In the genomic region with DNA sequence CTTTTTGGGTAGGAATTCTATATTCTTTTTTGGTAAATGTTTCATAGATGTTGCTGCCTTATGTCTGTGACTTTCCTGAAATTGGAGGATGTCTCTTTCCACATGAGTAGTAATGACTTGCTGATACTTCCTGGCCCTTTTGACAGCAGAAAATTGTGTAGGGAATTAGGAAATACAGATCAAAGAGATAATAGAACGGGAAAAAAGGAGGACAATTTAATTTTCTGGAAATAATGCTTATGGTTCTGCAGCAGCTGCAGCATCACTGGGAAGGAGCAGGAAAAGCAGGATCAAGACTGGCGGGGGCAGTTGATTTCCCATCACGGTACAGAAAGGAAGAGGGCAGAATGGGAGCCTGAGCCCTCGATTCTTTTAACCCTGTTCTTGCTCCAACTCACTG, we compare ENCODE assay signal across 2 cellular contexts.
TF ChIP-seq lines count a peak whose summit lies in the region.

No MANE protein-coding gene starts in this region.

TF ChIP-seq in GM23338, 12 proteins besides CTCF, POLR2A, EP300 and RAD21 (continued from another document):
- TF ChIP-seq, protein P1, sequence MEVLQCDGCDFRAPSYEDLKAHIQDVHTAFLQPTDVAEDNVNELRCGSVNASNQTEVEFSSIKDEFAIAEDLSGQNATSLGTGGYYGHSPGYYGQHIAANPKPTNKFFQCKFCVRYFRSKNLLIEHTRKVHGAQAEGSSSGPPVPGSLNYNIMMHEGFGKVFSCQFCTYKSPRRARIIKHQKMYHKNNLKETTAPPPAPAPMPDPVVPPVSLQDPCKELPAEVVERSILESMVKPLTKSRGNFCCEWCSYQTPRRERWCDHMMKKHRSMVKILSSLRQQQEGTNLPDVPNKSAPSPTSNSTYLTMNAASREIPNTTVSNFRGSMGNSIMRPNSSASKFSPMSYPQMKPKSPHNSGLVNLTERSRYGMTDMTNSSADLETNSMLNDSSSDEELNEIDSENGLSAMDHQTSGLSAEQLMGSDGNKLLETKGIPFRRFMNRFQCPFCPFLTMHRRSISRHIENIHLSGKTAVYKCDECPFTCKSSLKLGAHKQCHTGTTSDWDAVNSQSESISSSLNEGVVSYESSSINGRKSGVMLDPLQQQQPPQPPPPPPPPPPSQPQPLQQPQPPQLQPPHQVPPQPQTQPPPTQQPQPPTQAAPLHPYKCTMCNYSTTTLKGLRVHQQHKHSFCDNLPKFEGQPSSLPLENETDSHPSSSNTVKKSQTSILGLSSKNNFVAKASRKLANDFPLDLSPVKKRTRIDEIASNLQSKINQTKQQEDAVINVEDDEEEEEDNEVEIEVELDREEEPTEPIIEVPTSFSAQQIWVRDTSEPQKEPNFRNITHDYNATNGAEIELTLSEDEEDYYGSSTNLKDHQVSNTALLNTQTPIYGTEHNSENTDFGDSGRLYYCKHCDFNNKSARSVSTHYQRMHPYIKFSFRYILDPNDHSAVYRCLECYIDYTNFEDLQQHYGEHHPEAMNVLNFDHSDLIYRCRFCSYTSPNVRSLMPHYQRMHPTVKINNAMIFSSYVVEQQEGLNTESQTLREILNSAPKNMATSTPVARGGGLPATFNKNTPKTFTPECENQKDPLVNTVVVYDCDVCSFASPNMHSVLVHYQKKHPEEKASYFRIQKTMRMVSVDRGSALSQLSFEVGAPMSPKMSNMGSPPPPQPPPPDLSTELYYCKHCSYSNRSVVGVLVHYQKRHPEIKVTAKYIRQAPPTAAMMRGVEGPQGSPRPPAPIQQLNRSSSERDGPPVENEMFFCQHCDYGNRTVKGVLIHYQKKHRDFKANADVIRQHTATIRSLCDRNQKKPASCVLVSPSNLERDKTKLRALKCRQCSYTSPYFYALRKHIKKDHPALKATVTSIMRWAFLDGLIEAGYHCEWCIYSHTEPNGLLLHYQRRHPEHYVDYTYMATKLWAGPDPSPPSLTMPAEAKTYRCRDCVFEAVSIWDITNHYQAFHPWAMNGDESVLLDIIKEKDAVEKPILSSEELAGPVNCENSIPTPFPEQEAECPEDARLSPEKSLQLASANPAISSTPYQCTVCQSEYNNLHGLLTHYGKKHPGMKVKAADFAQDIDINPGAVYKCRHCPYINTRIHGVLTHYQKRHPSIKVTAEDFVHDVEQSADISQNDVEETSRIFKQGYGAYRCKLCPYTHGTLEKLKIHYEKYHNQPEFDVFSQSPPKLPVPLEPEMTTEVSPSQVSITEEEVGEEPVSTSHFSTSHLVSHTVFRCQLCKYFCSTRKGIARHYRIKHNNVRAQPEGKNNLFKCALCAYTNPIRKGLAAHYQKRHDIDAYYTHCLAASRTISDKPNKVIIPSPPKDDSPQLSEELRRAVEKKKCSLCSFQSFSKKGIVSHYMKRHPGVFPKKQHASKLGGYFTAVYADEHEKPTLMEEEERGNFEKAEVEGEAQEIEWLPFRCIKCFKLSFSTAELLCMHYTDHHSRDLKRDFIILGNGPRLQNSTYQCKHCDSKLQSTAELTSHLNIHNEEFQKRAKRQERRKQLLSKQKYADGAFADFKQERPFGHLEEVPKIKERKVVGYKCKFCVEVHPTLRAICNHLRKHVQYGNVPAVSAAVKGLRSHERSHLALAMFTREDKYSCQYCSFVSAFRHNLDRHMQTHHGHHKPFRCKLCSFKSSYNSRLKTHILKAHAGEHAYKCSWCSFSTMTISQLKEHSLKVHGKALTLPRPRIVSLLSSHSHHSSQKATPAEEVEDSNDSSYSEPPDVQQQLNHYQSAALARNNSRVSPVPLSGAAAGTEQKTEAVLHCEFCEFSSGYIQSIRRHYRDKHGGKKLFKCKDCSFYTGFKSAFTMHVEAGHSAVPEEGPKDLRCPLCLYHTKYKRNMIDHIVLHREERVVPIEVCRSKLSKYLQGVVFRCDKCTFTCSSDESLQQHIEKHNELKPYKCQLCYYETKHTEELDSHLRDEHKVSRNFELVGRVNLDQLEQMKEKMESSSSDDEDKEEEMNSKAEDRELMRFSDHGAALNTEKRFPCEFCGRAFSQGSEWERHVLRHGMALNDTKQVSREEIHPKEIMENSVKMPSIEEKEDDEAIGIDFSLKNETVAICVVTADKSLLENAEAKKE (CRISPR knock-in tag; IDR thresholded peaks at IDR 0.05): no peak
- TF ChIP-seq JUNB (IDR thresholded peaks at IDR 0.05; ENCODE audit: unreplicated experiment): no peak
- TF ChIP-seq, protein P2, sequence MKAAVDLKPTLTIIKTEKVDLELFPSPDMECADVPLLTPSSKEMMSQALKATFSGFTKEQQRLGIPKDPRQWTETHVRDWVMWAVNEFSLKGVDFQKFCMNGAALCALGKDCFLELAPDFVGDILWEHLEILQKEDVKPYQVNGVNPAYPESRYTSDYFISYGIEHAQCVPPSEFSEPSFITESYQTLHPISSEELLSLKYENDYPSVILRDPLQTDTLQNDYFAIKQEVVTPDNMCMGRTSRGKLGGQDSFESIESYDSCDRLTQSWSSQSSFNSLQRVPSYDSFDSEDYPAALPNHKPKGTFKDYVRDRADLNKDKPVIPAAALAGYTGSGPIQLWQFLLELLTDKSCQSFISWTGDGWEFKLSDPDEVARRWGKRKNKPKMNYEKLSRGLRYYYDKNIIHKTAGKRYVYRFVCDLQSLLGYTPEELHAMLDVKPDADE (IDR thresholded peaks at IDR 0.05): no peak
- TF ChIP-seq POLR2AphosphoS5 (IDR thresholded peaks at IDR 0.05; ENCODE audit: low read depth): no peak
- TF ChIP-seq ZNF331 (CRISPR knock-in tag; IDR thresholded peaks at IDR 0.05; ENCODE audit: low read depth): no peak
- no peak for TF ChIP-seq ZNF114 (CRISPR knock-in tag; IDR thresholded peaks at IDR 0.05)
- TF ChIP-seq EZH2phosphoT487 (IDR thresholded peaks at IDR 0.05; ENCODE audit: unreplicated experiment): no peak

TF ChIP-seq in neural cell, 6 proteins besides CTCF, POLR2A, EP300 and RAD21 (continued from another document):
- TF ChIP-seq SMC3 (conservative IDR thresholded peaks at IDR 0.05; ENCODE audit: poor library complexity) (no peak), POLR2AphosphoS5 (IDR thresholded peaks at IDR 0.05) (no peak)
